ENCODE assay signal across 24 cellular contexts in genomic region chr3:81237193-81237592, GRCh38.
"Had no signal": no experiment of that assay in that cellular context is flagged by ENCODE, and none has a peak within 500 bp of the region (broad histone marks: within the 10 kb centered on the region; RNA-seq: fewer than 3 reads in every experiment).

No MANE protein-coding gene starts in this region.

- H3K36me3 Mint-ChIP-seq: activated CD4-positive, alpha-beta memory T cell treated with anti-CD3 and anti-CD28 coated beads for 36 hours; activated naive CD8-positive, alpha-beta T cell treated with anti-CD3 and anti-CD28 coated beads, Interleukin-2, amount 10 ng/mL, durations not matched to agents 7 days and 5 days; stimulated activated effector memory CD8-positive, alpha-beta T cell treated with anti-CD3 and anti-CD28 coated beads, Interleukin-12 subunit alpha, Interleukin-12 subunit beta, amount 100 ng/mL, for 72 hours had no signal

- H3K4me3 ChIP-seq: coronary artery, lower lobe of right lung, mucosa of descending colon, right lobe of liver, skin epidermis, suprapubic skin, tibial nerve had no signal

- H3K4me1 ChIP-seq: lower lobe of right lung, right lobe of liver, suprapubic skin, tibial nerve had no signal

- H3K9me3 Mint-ChIP-seq: activated B cell treated with CpG ODN at 0.5 μM for 24 hours; activated CD4-positive, alpha-beta memory T cell treated with anti-CD3 and anti-CD28 coated beads for 36 hours; activated naive CD4-positive, alpha-beta T cell treated with anti-CD3 and anti-CD28 coated beads for 36 hours had no signal

- H3K27ac Mint-ChIP-seq: activated B cell treated with CpG ODN at 0.5 μM for 24 hours; activated CD4-positive, alpha-beta memory T cell treated with anti-CD3 and anti-CD28 coated beads for 36 hours; activated CD4-positive, alpha-beta T cell treated with anti-CD3 and anti-CD28 coated beads for 36 hours; activated naive CD4-positive, alpha-beta T cell treated with anti-CD3 and anti-CD28 coated beads for 36 hours; activated naive CD8-positive, alpha-beta T cell treated with anti-CD3 and anti-CD28 coated beads, Interleukin-2, amount 10 ng/mL, durations not matched to agents 7 days and 5 days; activated T-cell treated with anti-CD3 and anti-CD28 coated beads, Interleukin-2, amount 50 U/mL, for 72 hours; stimulated activated effector memory CD8-positive, alpha-beta T cell treated with anti-CD3 and anti-CD28 coated beads, Interleukin-12 subunit alpha, Interleukin-12 subunit beta, amount 100 ng/mL, for 72 hours; stimulated activated naive CD8-positive, alpha-beta T cell treated with anti-CD3 and anti-CD28 coated beads, Interleukin-15, amount 100 ng/mL, for 72 hours had no signal

- DNase-seq: activated B cell treated with CpG ODN at 0.5 μM for 24 hours; activated CD4-positive, alpha-beta memory T cell treated with anti-CD3 and anti-CD28 coated beads for 36 hours; activated CD4-positive, alpha-beta T cell treated with anti-CD3 and anti-CD28 coated beads for 36 hours; activated effector memory CD4-positive, alpha-beta T cell treated with Interleukin-2 at 50 U/mL for 16 hours; activated naive CD4-positive, alpha-beta T cell treated with anti-CD3 and anti-CD28 coated beads for 36 hours; activated naive CD8-positive, alpha-beta T cell treated with anti-CD3 and anti-CD28 coated beads, Interleukin-2, amount 10 ng/mL, durations not matched to agents 7 days and 5 days; activated T-cell treated with anti-CD3 and anti-CD28 coated beads, Interleukin-2, amount 50 U/mL, for 72 hours; amniotic stem cell; kidney; lower lobe of right lung; mesendoderm; mucosa of descending colon; nucleus accumbens; posterior cingulate gyrus; right lobe of liver; stimulated activated CD4-positive, alpha-beta T cell treated with anti-CD3 and anti-CD28 coated beads, Interleukin-2, amount 100 ng/mL, for 24 hours; stimulated activated naive CD8-positive, alpha-beta T cell treated with anti-CD3 and anti-CD28 coated beads, Interleukin-15, amount 100 ng/mL, for 72 hours; T-helper 9 cell had no signal

- H3K9me3 ChIP-seq: lower lobe of right lung, mucosa of descending colon, right lobe of liver, suprapubic skin, tibial nerve had no signal

- H3K36me3 ChIP-seq: lower lobe of right lung, right lobe of liver, suprapubic skin, tibial nerve had no signal

- H3K27me3 Mint-ChIP-seq: activated B cell treated with CpG ODN at 0.5 μM for 24 hours; activated CD4-positive, alpha-beta memory T cell treated with anti-CD3 and anti-CD28 coated beads for 36 hours; activated CD4-positive, alpha-beta T cell treated with anti-CD3 and anti-CD28 coated beads for 36 hours; activated naive CD8-positive, alpha-beta T cell treated with anti-CD3 and anti-CD28 coated beads, Interleukin-2, amount 10 ng/mL, durations not matched to agents 7 days and 5 days; stimulated activated naive CD8-positive, alpha-beta T cell treated with anti-CD3 and anti-CD28 coated beads, Interleukin-15, amount 100 ng/mL, for 72 hours had no signal

- H3K4me1 Mint-ChIP-seq: activated B cell treated with CpG ODN at 0.5 μM for 24 hours; activated CD4-positive, alpha-beta T cell treated with anti-CD3 and anti-CD28 coated beads for 36 hours; activated naive CD8-positive, alpha-beta T cell treated with anti-CD3 and anti-CD28 coated beads, Interleukin-2, amount 10 ng/mL, durations not matched to agents 7 days and 5 days; stimulated activated effector memory CD8-positive, alpha-beta T cell treated with anti-CD3 and anti-CD28 coated beads, Interleukin-12 subunit alpha, Interleukin-12 subunit beta, amount 100 ng/mL, for 72 hours; stimulated activated naive CD8-positive, alpha-beta T cell treated with anti-CD3 and anti-CD28 coated beads, Interleukin-15, amount 100 ng/mL, for 72 hours had no signal

- H3K27me3 ChIP-seq: right lobe of liver, suprapubic skin, tibial nerve had no signal

- ATAC-seq: activated CD4-positive, alpha-beta T cell treated with anti-CD3 and anti-CD28 coated beads for 36 hours; activated T-cell treated with anti-CD3 and anti-CD28 coated beads, Interleukin-2, amount 50 U/mL, for 72 hours; left lobe of liver; lower lobe of right lung; mucosa of descending colon; right lobe of liver; stimulated activated effector memory CD8-positive, alpha-beta T cell treated with anti-CD3 and anti-CD28 coated beads, Interleukin-12 subunit alpha, Interleukin-12 subunit beta, amount 100 ng/mL, for 72 hours; stimulated activated naive CD8-positive, alpha-beta T cell treated with anti-CD3 and anti-CD28 coated beads, Interleukin-15, amount 100 ng/mL, for 72 hours had no signal

- H3K4me3 Mint-ChIP-seq: activated B cell treated with CpG ODN at 0.5 μM for 24 hours; activated CD4-positive, alpha-beta memory T cell treated with anti-CD3 and anti-CD28 coated beads for 36 hours; activated CD4-positive, alpha-beta T cell treated with anti-CD3 and anti-CD28 coated beads for 36 hours; activated naive CD4-positive, alpha-beta T cell treated with anti-CD3 and anti-CD28 coated beads for 36 hours; activated naive CD8-positive, alpha-beta T cell treated with anti-CD3 and anti-CD28 coated beads, Interleukin-2, amount 10 ng/mL, durations not matched to agents 7 days and 5 days; activated T-cell treated with anti-CD3 and anti-CD28 coated beads, Interleukin-2, amount 50 U/mL, for 72 hours; stimulated activated effector memory CD8-positive, alpha-beta T cell treated with anti-CD3 and anti-CD28 coated beads, Interleukin-12 subunit alpha, Interleukin-12 subunit beta, amount 100 ng/mL, for 72 hours; stimulated activated naive CD8-positive, alpha-beta T cell treated with anti-CD3 and anti-CD28 coated beads, Interleukin-15, amount 100 ng/mL, for 72 hours had no signal

- H3K27ac ChIP-seq: coronary artery, lower lobe of right lung, right lobe of liver, skin epidermis, suprapubic skin, tibial nerve had no signal
